In the genomic region with DNA sequence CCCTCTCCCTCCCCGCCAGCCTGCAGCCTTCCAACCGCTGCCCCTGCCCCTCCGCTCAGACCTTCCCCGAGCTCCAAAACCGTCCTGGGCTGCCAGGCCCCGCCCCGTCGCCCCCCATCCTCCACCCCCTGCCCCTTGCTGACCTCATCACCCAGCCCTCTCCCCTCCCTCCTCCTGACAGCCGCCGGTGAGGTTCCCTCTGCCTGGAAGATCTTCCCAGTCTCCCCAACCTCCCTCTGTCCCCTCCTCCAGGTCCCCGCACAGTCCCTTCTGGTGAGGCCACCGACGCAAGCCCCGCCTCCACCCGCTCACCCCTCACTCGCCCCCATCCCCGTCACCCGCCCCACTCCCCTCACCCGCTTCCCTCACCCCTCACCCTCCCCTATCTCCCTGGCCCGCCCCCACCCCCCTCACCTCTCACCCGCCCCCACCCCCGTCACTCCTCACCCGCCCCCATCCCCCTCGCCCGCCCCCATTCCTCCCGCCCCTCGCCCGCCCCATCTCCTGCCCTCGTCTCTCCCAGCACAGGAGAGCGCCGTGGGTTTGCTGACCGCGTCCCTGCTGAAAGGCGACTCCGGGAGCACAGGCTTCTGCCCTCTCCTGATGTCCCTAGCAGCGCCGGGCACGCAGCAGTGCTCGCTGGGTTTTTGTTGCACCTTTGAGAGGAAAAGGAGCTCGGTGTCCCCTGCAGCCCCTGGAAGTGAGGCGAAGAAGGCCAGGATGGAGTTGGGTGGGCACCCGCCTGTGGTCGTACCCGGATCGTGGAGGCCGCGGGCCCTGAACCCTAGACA, we compare ENCODE assay signal across 8 cellular contexts. TPM values are rescaled to one million over a fixed set of nuclear protein-coding genes. Genes with fewer than 3 reads are reported as not detected.
DNase-seq lines count a peak whose midpoint lies in the region; ATAC-seq and TF ChIP-seq lines count a peak whose summit lies in the region.

No MANE protein-coding gene starts in this region.

- peaks cover 31% of the 10 kb centered on the region for H3K4me1 Mint-ChIP-seq in type B pancreatic cell (ENCODE audit: unreplicated experiment)

- H3K9me3 ChIP-seq in breast epithelium, result no peaks in the 10 kb centered on the region
- no peaks in the 10 kb centered on the region for H3K9me3 ChIP-seq in right lobe of liver

- peaks cover 17% of the 10 kb centered on the region for H3K27me3 Mint-ChIP-seq in type B pancreatic cell

- peak overlapping the region; percentile 57 for H3K4me3 ChIP-seq in GM12875 (ENCODE audit: low read depth, low read length)
- H3K4me3 ChIP-seq in breast epithelium, result peak overlapping the region; percentile 43 to 74 (median 59)
- H3K4me3 ChIP-seq in right lobe of liver, result peak overlapping the region; percentile 51 to 56 (median 55)

- H3K9me3 Mint-ChIP-seq in type B pancreatic cell, result no peaks in the 10 kb centered on the region

- TF ChIP-seq CTCF in GM12875 (IDR thresholded peaks at IDR 0.05; ENCODE audit: borderline replicate concordance, insufficient read depth, low read depth, low read length) (no peak), breast epithelium (IDR thresholded peaks at IDR 0.05) (no peak), right lobe of liver (IDR thresholded peaks at IDR 0.05) (no peak), type B pancreatic cell (conservative IDR thresholded peaks at IDR 0.05) (no peak)

- intact Hi-C loops in breast epithelium (cut with DNase I; ENCODE audit: low total_unique reads) (loop anchor here (5.0 kb wide), 1 partner anchor 164 kb away; no protein-coding TSS in a partner anchor), right lobe of liver (cut with DNase I) (loop anchor here (5.0 to 10.0 kb wide), 2 partner anchors 164 to 286 kb away; no protein-coding TSS in a partner anchor)

- H3K27me3 ChIP-seq in breast epithelium, result no peaks in the 10 kb centered on the region
- H3K27me3 ChIP-seq in right lobe of liver, result no peaks in the 10 kb centered on the region

- H3K36me3 Mint-ChIP-seq in type B pancreatic cell, result no peaks in the 10 kb centered on the region

- DNase-seq in 8988T (peak; percentile 28), NCI-H82 (lab: John Stamatoyannopoulos, UW) (peak; percentile 86), breast epithelium (ENCODE audit: low spot score in 2 of 2) (no peak), right lobe of liver (peak in 2 of 3 donors; percentile 56 to 57), type B pancreatic cell (ENCODE audit: extremely low spot score, unreplicated experiment) (no peak), NCI-H2081 treated with DMSO at 0.1 percent for 48 hours (lab: John Stamatoyannopoulos, UW) (no peak), putamen (ENCODE audit: low spot score) (no peak)

- peak; percentile 5 to 16 (median 12) for ATAC-seq in right lobe of liver

- peaks cover 0 to 7% of the 10 kb centered on the region in 2 donors for H3K4me1 ChIP-seq in breast epithelium
- H3K4me1 ChIP-seq in right lobe of liver, result peaks cover 0 to 6% (median 0%) of the 10 kb centered on the region in 4 donors

- 3% methylated on average over 39 of the region's 47 CpGs for WGBS in right lobe of liver (ENCODE audit: insufficient coverage, low coverage, low lambda C conversion rate, missing lambda C conversion rate)

- peak overlapping the region in 1 of 2 donors; percentile 60 for H3K27ac ChIP-seq in breast epithelium
- no peak overlapping the region for H3K27ac ChIP-seq in right lobe of liver

- no peak for TF ChIP-seq POLR2A in breast epithelium (IDR thresholded peaks at IDR 0.05)
- TF ChIP-seq POLR2A in right lobe of liver (IDR thresholded peaks at IDR 0.05), result no peak

- no peaks in the 10 kb centered on the region for H3K36me3 ChIP-seq in breast epithelium
- H3K36me3 ChIP-seq in right lobe of liver, result no peaks in the 10 kb centered on the region

- peak overlapping the region; percentile 56 for H3K27ac Mint-ChIP-seq in type B pancreatic cell

- H3K4me3 Mint-ChIP-seq in type B pancreatic cell, result peak overlapping the region; percentile 92

RNA-seq across cellular contexts. Expression of a gene that starts 16.4 kb away (rescaled TPM):
- total RNA-seq in breast epithelium (not detected), right lobe of liver (not detected), type B pancreatic cell (ENCODE audit: low replicate concordance) (0.29 and 0.62 TPM in 2 replicates)

RNA-seq across cellular contexts. Expression of a gene that starts 27.7 kb away (rescaled TPM):
- total RNA-seq in breast epithelium (10 to 100 TPM; 29.4 to 45.3 (median 35.1) TPM), right lobe of liver (10 to 100 TPM; 24.5 to 57.9 (median 40.8) TPM), type B pancreatic cell (ENCODE audit: low replicate concordance) (54.1 and 68.0 TPM in 2 replicates)

RNA-seq across cellular contexts. Expression of a gene that starts 41.4 kb away (rescaled TPM):
- total RNA-seq in breast epithelium (100 to 1,000 TPM in 1 of 3 donors, 10 to 100 TPM in 2; 33.8 to 104 (median 55.4) TPM), right lobe of liver (10 to 100 TPM in 4 of 6 experiments, 1 to 10 TPM in 2; 5.6 to 43.0 (median 17.3) TPM), type B pancreatic cell (ENCODE audit: low replicate concordance) (89.7 and 121 TPM in 2 replicates)

Comparison
In these comparisons a context has a peak if more than half of its experiments do, and no peak if none do; other contexts are left out.
1. DNase-seq: peak in 8988T (single experiment), NCI-H82 (single experiment) and right lobe of liver (2 of 3); none in breast epithelium (0 of 2), type B pancreatic cell (single experiment), NCI-H2081 treated with DMSO at 0.1 percent for 48 hours (single experiment) and putamen (single experiment).
2. Peak in every context shown above with its lines, with median percentiles within 50 percentile points of each other: H3K4me3 ChIP-seq.